Comparison of ENCODE assay signal across 8 cellular contexts in genomic region chr1:233326995-233327937, GRCh38. TPM values are rescaled to one million over a fixed set of nuclear protein-coding genes. Genes with fewer than 3 reads are reported as not detected.
DNase-seq lines count a peak whose midpoint lies in the region; ATAC-seq, FAIRE-seq and TF ChIP-seq lines count a peak whose summit lies in the region.

TSS of gene MAP3K21 (plus strand) at chr1:233327724. CDS start at chr1:233328029, 305 bp downstream.

- H3K4me3 ChIP-seq in heart right ventricle (peak within 1 kb of the TSS; percentile 42 to 68 (median 57)), psoas muscle (peak within 1 kb of the TSS; percentile 67)

- FAIRE-seq in urothelium cell line (lab: Jason Lieb, UNC) = no peak

- H3K4me1 ChIP-seq in heart right ventricle = peaks cover 3 to 17% (median 9%) of the 10 kb centered on the region in 9 donors
- no peaks in the 10 kb centered on the region for H3K4me1 ChIP-seq in psoas muscle

- H3K27ac ChIP-seq in heart right ventricle = peak within 1 kb of the TSS in 2 of 10 donors; percentile 4 to 20
- peak within 1 kb of the TSS; percentile 16 for H3K27ac ChIP-seq in psoas muscle

- WGBS in heart right ventricle, 2 donors = 2% methylated on average over 41 to 78 of the region's 79 CpGs
- WGBS in psoas muscle, 3 donors = 1 to 3% (median 2%) methylated on average over 35 to 78 of the region's 79 CpGs

- ATAC-seq in HG02571 (IDR thresholded peaks at IDR 0.05; ENCODE audit: unreplicated experiment) (peak; percentile 92), SK-N-SH treated with all-trans-retinoic acid at 6 μM for 48 hours (peak; percentile 76), heart right ventricle (peak; percentile 79 to 92 (median 86)), psoas muscle (peak; percentile 82 to 87 (median 85))

- H3K36me3 ChIP-seq in heart right ventricle = no peaks in the 10 kb centered on the region
- no peaks in the 10 kb centered on the region for H3K36me3 ChIP-seq in psoas muscle (ENCODE audit: insufficient read depth in 1 of 2, low read depth in 1 of 2)

- in situ Hi-C loops in G401 (cut with HindIII; ENCODE audit: low sequenced_read_pairs) = no loop called here

- peaks cover 8 to 51% (median 30%) of the 10 kb centered on the region in 7 donors for H3K27me3 ChIP-seq in heart right ventricle
- peaks cover 0 to 40% (median 2%) of the 10 kb centered on the region in 3 donors for H3K27me3 ChIP-seq in psoas muscle (ENCODE audit: insufficient read depth in 3 of 3, low read length in 2 of 3)

- intact Hi-C loops in heart right ventricle (cut with DNase I) = no loop called here
- intact Hi-C loops in psoas muscle (cut with DNase I) = no loop called here

- TF ChIP-seq CTCF in heart right ventricle (IDR thresholded peaks at IDR 0.05) = no peak
- TF ChIP-seq CTCF in psoas muscle (IDR thresholded peaks at IDR 0.05) = no peak

- DNase-seq in G401 (ENCODE audit: low spot score) (peak; percentile 73), NAMALWA (ENCODE audit: low spot score) (peak; percentile 91), heart right ventricle (peak; percentile 61 to 75), psoas muscle (peak; percentile 77 to 83), urothelium cell line (ENCODE audit: low spot score) (peak; percentile 74)
- peak; percentile 84 for DNase-seq in activated naive CD4-positive, alpha-beta T cell treated with anti-CD3 and anti-CD28 coated beads, Interleukin-2, amount 50 U/mL, for 16 hours

- no peaks in the 10 kb centered on the region for H3K9me3 ChIP-seq in heart right ventricle
- H3K9me3 ChIP-seq in psoas muscle = no peaks in the 10 kb centered on the region

TF ChIP-seq in SK-N-SH treated with all-trans-retinoic acid at 6 μM for 48 hours, 23 proteins besides CTCF, POLR2A, EP300 and RAD21:
- TF ChIP-seq TOX (CRISPR knock-in tag; IDR thresholded peaks at IDR 0.05; ENCODE audit: borderline replicate concordance) (no peak), RARB (CRISPR knock-in tag; IDR thresholded peaks at IDR 0.05) (no peak), SNAI2 (CRISPR knock-in tag; IDR thresholded peaks at IDR 0.05) (no peak), ZC3H10 (CRISPR knock-in tag; IDR thresholded peaks at IDR 0.05) (no peak), ZNF8 (CRISPR knock-in tag; IDR thresholded peaks at IDR 0.05) (no peak)

RNA-seq across cellular contexts. Expression of gene MAP3K21, which starts in this region (rescaled TPM):
- not detected in 2 replicates for total RNA-seq in G401 (2014; rRNA removed; shearing (Covaris generic))
- total RNA-seq in heart right ventricle (under 1 TPM; 0.09 to 0.47 (median 0.17) TPM), psoas muscle (under 1 TPM; 0.11 to 0.49 (median 0.18) TPM)
- polyA plus RNA-seq in heart right ventricle (under 1 TPM; 0.07 to 0.37 TPM), psoas muscle (under 1 TPM; 0.04 to 0.20 (median 0.06) TPM)

Comparison
In these comparisons a context has a peak if more than half of its experiments do, and no peak if none do; other contexts are left out.
1. Peak in DNase-seq in G401; RNA of the gene not detected or under 1 TPM.
2. Peak in DNase-seq, ATAC-seq and H3K4me3 ChIP-seq in heart right ventricle; RNA of the gene not detected or under 1 TPM.
3. Peak in DNase-seq, ATAC-seq, H3K4me3 ChIP-seq and H3K27ac ChIP-seq in psoas muscle; RNA of the gene not detected or under 1 TPM.